In the genomic region with DNA sequence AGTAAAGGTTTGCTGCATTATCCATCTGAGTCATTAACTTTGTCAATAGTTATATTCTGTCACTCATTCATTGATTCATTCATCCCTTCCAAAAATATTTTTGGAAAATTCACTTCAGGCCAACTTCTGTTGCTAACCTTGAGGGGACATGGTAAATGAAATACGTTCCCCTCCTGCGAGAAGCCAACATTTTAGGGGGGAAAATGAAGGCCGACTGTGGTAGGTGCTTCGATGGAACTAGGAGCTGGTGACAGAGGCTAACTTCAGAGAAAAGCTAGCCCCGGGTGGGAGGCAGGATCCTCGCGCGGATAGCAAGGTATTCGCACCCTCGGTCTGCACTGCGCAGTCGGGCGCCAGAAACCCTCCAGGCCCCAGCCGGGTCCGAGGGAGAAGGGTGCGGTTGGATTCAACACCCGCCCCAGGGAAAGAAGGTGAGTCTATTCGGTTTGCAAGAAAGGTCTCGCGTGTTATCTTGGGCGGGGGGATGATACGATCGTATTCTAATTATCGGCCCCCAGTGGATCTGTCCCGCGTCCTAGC, we compare ENCODE assay signal across 8 cellular contexts. TPM values are rescaled to one million over a fixed set of nuclear protein-coding genes. Genes with fewer than 3 reads are reported as not detected.
DNase-seq lines count a peak whose midpoint lies in the region; ATAC-seq and TF ChIP-seq lines count a peak whose summit lies in the region.

No MANE protein-coding gene starts in this region.

- DNase-seq in NCI-H2227 treated with DMSO at 0.1 percent for 48 hours (lab: John Stamatoyannopoulos, UW), result peak; percentile 72
- no peak for DNase-seq in NCI-H2227 (lab: John Stamatoyannopoulos, UW; ENCODE audit: unreplicated experiment)
- no peak for DNase-seq in Right ventricle myocardium superior
- DNase-seq in sciatic nerve (ENCODE audit: low spot score), result peak; percentile 60
- DNase-seq in activated effector memory CD4-positive, alpha-beta T cell treated with anti-CD3 and anti-CD28 coated beads, Interleukin-2, amount 50 U/mL, for 16 hours, result no peak
- DNase-seq in KBM-7, result no peak

- ATAC-seq in HG03064 (IDR thresholded peaks at IDR 0.05; ENCODE audit: low read depth, unreplicated experiment), result peak; percentile 17
- peak; percentile 50 for ATAC-seq in Right ventricle myocardium superior (ENCODE audit: poor library complexity)
- ATAC-seq in sciatic nerve, result peak; percentile 54

- no peak for TF ChIP-seq CTCF in WI38 (IDR thresholded peaks at IDR 0.05; ENCODE audit: low read depth, low read length)

- intact Hi-C loops in Right ventricle myocardium superior (cut with DNase I) (no loop called here), sciatic nerve (cut with DNase I) (no loop called here)

- peak overlapping the region; percentile 74 for H3K4me3 ChIP-seq in WI38 (ENCODE audit: low read depth, low read length)

- in situ Hi-C loops in KBM-7 (cut with MboI; ENCODE audit: low pct_unique_long_range_greater_than_20kb, low sequenced_read_pairs), result no loop called here

RNA-seq across cellular contexts. Expression of a gene that starts 0.6 kb away (rescaled TPM):
- total RNA-seq in Right ventricle myocardium superior (21.7 TPM), sciatic nerve (22.8 TPM)

Comparison
In these comparisons a context has a peak if more than half of its experiments do, and no peak if none do; other contexts are left out.
1. DNase-seq: peak in NCI-H2227 treated with DMSO at 0.1 percent for 48 hours (single experiment) and sciatic nerve (single experiment); none in NCI-H2227 (single experiment), Right ventricle myocardium superior (single experiment), activated effector memory CD4-positive, alpha-beta T cell treated with anti-CD3 and anti-CD28 coated beads, Interleukin-2, amount 50 U/mL, for 16 hours (single experiment) and KBM-7 (single experiment).
2. Peak in every context shown above with its lines, with median percentiles within 50 percentile points of each other: ATAC-seq.